Comparison of ENCODE assay signal across 31 cellular contexts in the genomic region with DNA sequence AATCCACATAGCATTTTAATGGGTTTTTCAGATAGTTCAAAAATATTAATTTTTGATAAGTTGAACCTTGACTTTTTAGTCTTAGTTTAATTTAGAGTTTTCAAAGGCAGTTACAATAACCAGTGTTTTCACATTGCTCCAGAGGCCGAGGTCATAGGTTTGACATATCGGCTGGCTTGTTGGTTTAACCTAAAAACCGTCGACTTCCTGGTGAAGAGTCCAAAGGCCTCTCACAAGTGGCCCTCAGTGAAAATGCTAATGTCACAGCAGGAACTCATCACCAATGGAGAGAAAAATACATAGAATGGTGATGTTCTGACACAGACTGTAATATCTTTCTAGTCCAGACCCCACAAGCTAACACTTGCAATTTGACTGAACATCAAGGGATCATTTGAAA.
DNase-seq lines count a peak whose midpoint lies in the region; ATAC-seq, FAIRE-seq and TF ChIP-seq lines count a peak whose summit lies in the region.
"Had no signal": no experiment of that assay in that cellular context is flagged by ENCODE, and none has a peak within 500 bp of the region (broad histone marks: within the 10 kb centered on the region; RNA-seq: fewer than 3 reads in every experiment).

No MANE protein-coding gene starts in this region.

- WGBS in hepatocyte (ENCODE audit: low lambda C conversion rate, missing lambda C conversion rate) = 37% methylated on average over 4 of the region's 4 CpGs
- WGBS in small intestine, 3 donors = 29 to 55% (median 41%) methylated on average over 4 of the region's 4 CpGs

- H3K4me2 ChIP-seq in hepatocyte = peak overlapping the region; percentile 23

- FAIRE-seq in small intestine (lab: Jason Lieb, UNC) = no peak

- no peak overlapping the region for H3K27ac ChIP-seq in hepatocyte
- H3K27ac ChIP-seq in small intestine (ENCODE audit: low read depth in 1 of 2, low read length in 1 of 2) = no peak overlapping the region
- H3K27ac ChIP-seq: prostate gland had no signal

- no peaks in the 10 kb centered on the region for H3K9me2 ChIP-seq in hepatocyte (replicated peaks; ENCODE audit: insufficient read depth)

- peak in 2 of 3 experiments; percentile 4 to 53 for DNase-seq in NCI-H1417 (lab: John Stamatoyannopoulos, UW)
- no peak for DNase-seq in NCI-H1417 treated with DMSO at 0.1 percent for 48 hours (lab: John Stamatoyannopoulos, UW)
- DNase-seq in NCI-H146 (lab: John Stamatoyannopoulos, UW) = peak; percentile 94
- peak; percentile 28 for DNase-seq in hepatocyte (ENCODE audit: low spot score)
- peak; percentile 6 for DNase-seq in small intestine
- DNase-seq in activated T-cell treated with anti-CD3 and anti-CD28 coated beads for 4 hours = no peak
- DNase-seq: 8988T; activated B cell treated with CpG ODN at 0.5 μM for 24 hours; activated CD4-positive, alpha-beta T cell treated with anti-CD3 and anti-CD28 coated beads, Interleukin-2, amount 50 U/mL, for 1 hour; activated gamma-delta T cell; activated naive CD8-positive, alpha-beta T cell treated with anti-CD3 and anti-CD28 coated beads, Interleukin-2, amount 50 U/mL, for 24 hours; activated T-cell treated with anti-CD3 and anti-CD28 coated beads, Interleukin-2, amount 50 U/mL, for 24 hours; Calu3; effector memory CD8-positive, alpha-beta T cell; glutamatergic neuron; GOT3; islet precursor cell; KBM-7; midbrain; natural killer cell; NCI-H1092 treated with DMSO at 0.1 percent for 48 hours; NCI-H2029; nucleus accumbens; RPMI8226; stimulated activated CD4-positive, alpha-beta T cell treated with anti-CD3 and anti-CD28 coated beads, Interleukin-4, amount 100 ng/mL, for 4 hours; T-cell; trophoblast cell had no signal

- H3K4me1 ChIP-seq in hepatocyte (ENCODE audit: insufficient read depth) (no peaks in the 10 kb centered on the region), small intestine (ENCODE audit: control insufficient read depth in 2 of 2, insufficient read depth in 1 of 2, low read depth in 1 of 2, low read length in 1 of 2) (no peaks in the 10 kb centered on the region)
- H3K4me1 ChIP-seq: prostate gland had no signal

- H3K79me2 ChIP-seq in hepatocyte = no peaks in the 10 kb centered on the region

- ATAC-seq in GM19023 (IDR thresholded peaks at IDR 0.05; ENCODE audit: unreplicated experiment) = no peak
- ATAC-seq in HG03432 (IDR thresholded peaks at IDR 0.05; ENCODE audit: unreplicated experiment) = no peak
- ATAC-seq: activated naive CD8-positive, alpha-beta T cell treated with anti-CD3 and anti-CD28 coated beads, Interleukin-2, amount 50 U/mL, for 24 hours; effector memory CD8-positive, alpha-beta T cell; natural killer cell; sciatic nerve; T-cell had no signal

- no peak for TF ChIP-seq CTCF in hepatocyte (IDR thresholded peaks at IDR 0.05; ENCODE audit: poor library complexity)

- H3K36me3 ChIP-seq in hepatocyte (replicated peaks; ENCODE audit: insufficient read depth, low read depth) (no peaks in the 10 kb centered on the region), small intestine (ENCODE audit: control insufficient read depth in 2 of 2, insufficient read depth in 2 of 2, low read length in 2 of 2) (no peaks in the 10 kb centered on the region)
- H3K36me3 ChIP-seq: prostate gland had no signal

- no peaks in the 10 kb centered on the region for H4K20me1 ChIP-seq in hepatocyte (ENCODE audit: insufficient read depth, poor library complexity, severe bottlenecking)

- H3K9me3 ChIP-seq in hepatocyte (ENCODE audit: low read depth) (no peaks in the 10 kb centered on the region), small intestine (ENCODE audit: control insufficient read depth, low read depth) (no peaks in the 10 kb centered on the region)
- H3K9me3 ChIP-seq: prostate gland had no signal

- H2AFZ ChIP-seq in hepatocyte = no peak overlapping the region

- no peaks in the 10 kb centered on the region for H3K27me3 ChIP-seq in hepatocyte
- no peaks in the 10 kb centered on the region for H3K27me3 ChIP-seq in small intestine (ENCODE audit: control insufficient read depth in 2 of 2, insufficient read depth in 2 of 2, low read length in 2 of 2)

- H3K4me3 ChIP-seq in hepatocyte (no peak overlapping the region), small intestine (ENCODE audit: low read depth in 1 of 2, low read length in 2 of 2) (no peak overlapping the region)
- H3K4me3 ChIP-seq: prostate gland had no signal

Comparison
In these comparisons a context has a peak if more than half of its experiments do, and no peak if none do; other contexts are left out.
1. DNase-seq: peak in NCI-H1417 (2 of 3), NCI-H146 (single experiment), hepatocyte (single experiment) and small intestine (single experiment); none in NCI-H1417 treated with DMSO at 0.1 percent for 48 hours (single experiment) and activated T-cell treated with anti-CD3 and anti-CD28 coated beads for 4 hours (single experiment).